Comparison of ENCODE assay signal across 19 cellular contexts in the genomic region with DNA sequence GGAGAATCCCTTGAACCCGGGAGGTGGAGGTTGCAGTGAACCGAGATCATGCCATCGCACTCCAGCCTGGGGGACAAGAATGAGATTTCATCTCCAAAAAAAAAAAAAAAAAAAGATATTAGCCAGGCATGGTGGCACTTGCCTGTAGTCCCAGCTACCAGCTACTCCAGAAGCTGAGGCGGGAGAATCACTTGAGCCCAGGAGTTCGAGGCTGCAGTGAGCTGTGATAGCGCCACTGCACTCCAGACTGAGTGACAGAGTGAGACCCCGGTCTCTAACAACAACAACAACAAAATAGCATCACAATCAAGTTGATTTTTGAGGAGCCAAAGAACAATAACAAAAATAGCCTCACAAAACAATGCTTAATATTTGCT. TPM values are rescaled to one million over a fixed set of nuclear protein-coding genes. Genes with fewer than 3 reads are reported as not detected.
DNase-seq lines count a peak whose midpoint lies in the region; ATAC-seq and TF ChIP-seq lines count a peak whose summit lies in the region.
"Had no signal": no experiment of that assay in that cellular context is flagged by ENCODE, and none has a peak within 500 bp of the region (broad histone marks: within the 10 kb centered on the region; RNA-seq: fewer than 3 reads in every experiment).

No MANE protein-coding gene starts in this region.

- WGBS in IMR-90 (ENCODE audit: extremely low coverage in 2 of 2, insufficient read length in 1 of 2), 2 experiments = 100% methylated on average over 1 of the region's 7 CpGs; no CpG with 5 or more reads in 1 of the 2 experiments
- no CpG with 5 or more reads among the region's 7 CpGs for WGBS in trophoblast cell (ENCODE audit: extremely low coverage, insufficient coverage, insufficient read length)

- DNase-seq in CD4-positive, alpha-beta T cell = no peak
- DNase-seq in IMR-90 = no peak
- no peak for DNase-seq in trophoblast cell
- no peak for DNase-seq in NCI-H2107 treated with DMSO at 0.1 percent for 48 hours (lab: John Stamatoyannopoulos, UW; ENCODE audit: unreplicated experiment)
- no peak for DNase-seq in NCI-H446 (lab: John Stamatoyannopoulos, UW)
- DNase-seq: activated CD4-positive, alpha-beta T cell treated with anti-CD3 and anti-CD28 coated beads, Interleukin-2, amount 10 ng/mL, durations not matched to agents 7 days and 5 days; activated naive CD8-positive, alpha-beta T cell treated with anti-CD3 and anti-CD28 coated beads, Interleukin-2, amount 50 U/mL, for 24 hours; activated T-cell treated with anti-CD3 and anti-CD28 coated beads, Interleukin-2, amount 50 U/mL, for 48 hours; Kasumi-1; left ventricle myocardium inferior; NCI-H1105 treated with DMSO at 0.1 percent for 48 hours; NCI-H2171; NCI-H82; stimulated activated naive CD8-positive, alpha-beta T cell treated with anti-CD3 and anti-CD28 coated beads, Interleukin-15, amount 100 ng/mL, for 72 hours; uterus had no signal

- no peak overlapping the region for H2BK20ac ChIP-seq in IMR-90 (ENCODE audit: low read depth, low read length)

- no peak overlapping the region for H2AK9ac ChIP-seq in IMR-90 (replicated peaks; ENCODE audit: low read depth, low read length, poor library complexity)

- H3K4me3 ChIP-seq in IMR-90 (ENCODE audit: insufficient read depth, low read depth, low read length) (no peak overlapping the region), trophoblast cell (ENCODE audit: low read depth, low read length) (peak overlapping the region; percentile 34)
- H3K4me3 ChIP-seq: esophagus muscularis mucosa, left ventricle myocardium inferior, uterus had no signal

- H3K9me3 Mint-ChIP-seq in CD4-positive, alpha-beta T cell = no peaks in the 10 kb centered on the region
- no peaks in the 10 kb centered on the region for H3K9me3 Mint-ChIP-seq in dendritic cell treated with granulocyte-macrophage colony-stimulating factor and Interleukin-4, amounts not matched to agents 40 ng/mL and 50 ng/mL, for 4 days
- H3K9me3 Mint-ChIP-seq: activated CD4-positive, alpha-beta T cell treated with anti-CD3 and anti-CD28 coated beads, Interleukin-2, amount 10 ng/mL, durations not matched to agents 7 days and 5 days; activated naive CD8-positive, alpha-beta T cell treated with anti-CD3 and anti-CD28 coated beads, Interleukin-2, amount 50 U/mL, for 24 hours; stimulated activated naive CD8-positive, alpha-beta T cell treated with anti-CD3 and anti-CD28 coated beads, Interleukin-15, amount 100 ng/mL, for 72 hours had no signal

- H3K9me3 ChIP-seq in CD4-positive, alpha-beta T cell (ENCODE audit: control insufficient read depth, low read length) = no peaks in the 10 kb centered on the region
- no peaks in the 10 kb centered on the region for H3K9me3 ChIP-seq in IMR-90 (ENCODE audit: control insufficient read depth, insufficient read depth, low read length)
- H3K9me3 ChIP-seq in trophoblast cell (ENCODE audit: insufficient read depth, low read depth, low read length) = no peaks in the 10 kb centered on the region
- H3K9me3 ChIP-seq: esophagus muscularis mucosa, left ventricle myocardium inferior, uterus had no signal

- no peak for TF ChIP-seq POLR2A in IMR-90 (IDR thresholded peaks at IDR 0.05; ENCODE audit: low read depth, low read length)

- H3K9me1 ChIP-seq in IMR-90 (ENCODE audit: insufficient read depth, low read length) = peaks cover 4% of the 10 kb centered on the region; the same call in 1 of the 2 replicates

- H2BK5ac ChIP-seq in IMR-90 (ENCODE audit: low read depth, low read length, poor library complexity, severe bottlenecking) (no peak overlapping the region), trophoblast cell (ENCODE audit: low read depth, low read length, poor library complexity) (no peak overlapping the region)

- H4K8ac ChIP-seq in IMR-90 (ENCODE audit: low read depth in 2 of 2, low read length in 2 of 2) = no peak overlapping the region
- no peak overlapping the region for H4K8ac ChIP-seq in trophoblast cell (ENCODE audit: low read depth, low read length)

- no peak overlapping the region for H3K14ac ChIP-seq in IMR-90 (replicated peaks; ENCODE audit: low read depth, low read length)
- H3K14ac ChIP-seq in trophoblast cell (ENCODE audit: low read length) = no peak overlapping the region

- H3K36me3 Mint-ChIP-seq in CD4-positive, alpha-beta T cell (ENCODE audit: low read depth) = peaks cover 23% of the 10 kb centered on the region
- peaks cover 37% of the 10 kb centered on the region for H3K36me3 Mint-ChIP-seq in dendritic cell treated with granulocyte-macrophage colony-stimulating factor and Interleukin-4, amounts not matched to agents 40 ng/mL and 50 ng/mL, for 4 days (ENCODE audit: low read depth)

- H2AK5ac ChIP-seq in IMR-90 (ENCODE audit: low read depth, low read length) (peak overlapping the region; percentile 7; the same call in 1 of the 2 replicates), trophoblast cell (ENCODE audit: low read length) (no peak overlapping the region)

- H4K91ac ChIP-seq in IMR-90 (ENCODE audit: insufficient read depth, low read depth, low read length) = no peak overlapping the region
- H4K91ac ChIP-seq in trophoblast cell (ENCODE audit: low read depth, low read length) = no peak overlapping the region

- H3K23ac ChIP-seq in IMR-90 (ENCODE audit: low read depth, low read length) = no peak overlapping the region
- H3K23ac ChIP-seq in trophoblast cell (ENCODE audit: low read length) = no peak overlapping the region

- no peak overlapping the region for H4K5ac ChIP-seq in IMR-90 (ENCODE audit: low read depth, low read length)

- no peak overlapping the region for H3K27ac ChIP-seq in CD4-positive, alpha-beta T cell (ENCODE audit: low read depth, low read length)
- H3K27ac ChIP-seq in IMR-90 (ENCODE audit: insufficient read depth, low read length) = no peak overlapping the region
- H3K27ac ChIP-seq in trophoblast cell (ENCODE audit: low read depth, low read length) = no peak overlapping the region
- H3K27ac ChIP-seq: esophagus muscularis mucosa, left ventricle myocardium inferior, uterus had no signal

- POLR2A ChIA-PET in CD4-positive, alpha-beta T cell (lab: Charles Lee) = no interaction called here
- POLR2A ChIA-PET in IMR-90 (lab: Charles Lee; ENCODE audit: unreplicated experiment) = interaction anchor here (0.6 to 0.7 kb wide), 2 partner anchors 635 to 1591 kb away, joined by 5 to 10 read pairs; no protein-coding TSS in a partner anchor

- H3K36me3 ChIP-seq in IMR-90 (ENCODE audit: control insufficient read depth, insufficient read depth, low read length) = peaks cover 23% of the 10 kb centered on the region
- H3K36me3 ChIP-seq in trophoblast cell (ENCODE audit: control insufficient read depth in 1 of 2, insufficient read depth in 2 of 2, low read length in 2 of 2) = peaks cover 10 to 22% of the 10 kb centered on the region in 2 experiments
- H3K36me3 ChIP-seq: uterus had no signal

- H2AFZ ChIP-seq in IMR-90 (replicated peaks; ENCODE audit: low read length, poor library complexity) = no peak overlapping the region
- H2AFZ ChIP-seq in trophoblast cell (ENCODE audit: insufficient read depth, low read length, poor library complexity) = no peak overlapping the region

- H3K79me1 ChIP-seq in IMR-90 (ENCODE audit: low read depth in 1 of 2, low read length in 2 of 2) (peaks cover 31 to 65% of the 10 kb centered on the region in 2 experiments), trophoblast cell (ENCODE audit: low read length) (peaks cover 7% of the 10 kb centered on the region)

- intact Hi-C loops in CD4-positive, alpha-beta T cell (cut with DNase I, micrococcal nuclease) = no loop called here
- intact Hi-C loops in IMR-90 (cut with micrococcal nuclease) = no loop called here
- intact Hi-C loops in dendritic cell treated with granulocyte-macrophage colony-stimulating factor and Interleukin-4, amounts not matched to agents 40 ng/mL and 50 ng/mL, for 4 days (cut with micrococcal nuclease) = loop anchor here (5.0 kb wide), 1 partner anchor 245 kb away; the partner anchor contains the start of gene SREBF2

- TF ChIP-seq RAD21 in IMR-90 (IDR thresholded peaks at IDR 0.05; ENCODE audit: low read length) = no peak

- ATAC-seq in CD4-positive, alpha-beta T cell (ENCODE audit: poor library complexity) = no peak
- no peak for ATAC-seq in IMR-90 (ENCODE audit: low read depth)
- ATAC-seq in GM18517 (IDR thresholded peaks at IDR 0.05; ENCODE audit: unreplicated experiment) = no peak
- ATAC-seq: activated naive CD8-positive, alpha-beta T cell treated with anti-CD3 and anti-CD28 coated beads, Interleukin-2, amount 50 U/mL, for 24 hours; stimulated activated naive CD8-positive, alpha-beta T cell treated with anti-CD3 and anti-CD28 coated beads, Interleukin-15, amount 100 ng/mL, for 72 hours had no signal

- no peak overlapping the region for H2BK12ac ChIP-seq in trophoblast cell (ENCODE audit: low read length)

- H3K4me1 Mint-ChIP-seq in CD4-positive, alpha-beta T cell (ENCODE audit: low read depth) = peaks cover 17% of the 10 kb centered on the region
- H3K4me1 Mint-ChIP-seq in dendritic cell treated with granulocyte-macrophage colony-stimulating factor and Interleukin-4, amounts not matched to agents 40 ng/mL and 50 ng/mL, for 4 days (ENCODE audit: low read depth) = peaks cover 55% of the 10 kb centered on the region

- H3K4me2 ChIP-seq in IMR-90 (ENCODE audit: low read depth, low read length) = no peak overlapping the region
- no peak overlapping the region for H3K4me2 ChIP-seq in trophoblast cell (ENCODE audit: low read length)

- no peak overlapping the region for H3K4ac ChIP-seq in IMR-90 (ENCODE audit: low read depth, low read length)
- no peak overlapping the region for H3K4ac ChIP-seq in trophoblast cell (ENCODE audit: low read depth, low read length)

- CTCF ChIA-PET in CD4-positive, alpha-beta T cell (lab: Charles Lee) = no interaction called here
- CTCF ChIA-PET in IMR-90 (lab: Yijun Ruan, JAX) = interaction anchor here (0.6 kb wide), 1 partner anchor 87 kb away, joined by 3 read pairs; no protein-coding TSS in a partner anchor

- no peaks in the 10 kb centered on the region for H3K27me3 Mint-ChIP-seq in CD4-positive, alpha-beta T cell
- no peaks in the 10 kb centered on the region for H3K27me3 Mint-ChIP-seq in dendritic cell treated with granulocyte-macrophage colony-stimulating factor and Interleukin-4, amounts not matched to agents 40 ng/mL and 50 ng/mL, for 4 days
- H3K27me3 Mint-ChIP-seq: activated CD4-positive, alpha-beta T cell treated with anti-CD3 and anti-CD28 coated beads, Interleukin-2, amount 10 ng/mL, durations not matched to agents 7 days and 5 days; activated naive CD8-positive, alpha-beta T cell treated with anti-CD3 and anti-CD28 coated beads, Interleukin-2, amount 50 U/mL, for 24 hours; stimulated activated naive CD8-positive, alpha-beta T cell treated with anti-CD3 and anti-CD28 coated beads, Interleukin-15, amount 100 ng/mL, for 72 hours had no signal

- H3K4me1 ChIP-seq in IMR-90 (ENCODE audit: control insufficient read depth, insufficient read depth, low read length) = peaks cover 4% of the 10 kb centered on the region
- peaks cover 0 to 9% of the 10 kb centered on the region in 2 experiments for H3K4me1 ChIP-seq in trophoblast cell (ENCODE audit: control insufficient read depth in 1 of 2, insufficient read depth in 2 of 2, low read length in 2 of 2)
- H3K4me1 ChIP-seq: uterus had no signal

- H3K27ac Mint-ChIP-seq in CD4-positive, alpha-beta T cell = no peak overlapping the region
- H3K27ac Mint-ChIP-seq in dendritic cell treated with granulocyte-macrophage colony-stimulating factor and Interleukin-4, amounts not matched to agents 40 ng/mL and 50 ng/mL, for 4 days = peak overlapping the region; percentile 25
- H3K27ac Mint-ChIP-seq: activated naive CD8-positive, alpha-beta T cell treated with anti-CD3 and anti-CD28 coated beads, Interleukin-2, amount 50 U/mL, for 24 hours had no signal

- H3K9ac ChIP-seq in IMR-90 (ENCODE audit: low read depth, low read length) (no peak overlapping the region), trophoblast cell (ENCODE audit: low read length) (no peak overlapping the region)

- TF ChIP-seq CTCF in CD4-positive, alpha-beta T cell (IDR thresholded peaks at IDR 0.05) = no peak
- no peak for TF ChIP-seq CTCF in IMR-90 (conservative IDR thresholded peaks at IDR 0.05; ENCODE audit: low read depth, low read length)

- H3K18ac ChIP-seq in IMR-90 (ENCODE audit: low read depth, low read length) (no peak overlapping the region), trophoblast cell (ENCODE audit: low read length) (no peak overlapping the region)

- H3K4me3 Mint-ChIP-seq in CD4-positive, alpha-beta T cell = peak overlapping the region; percentile 82
- no peak overlapping the region for H3K4me3 Mint-ChIP-seq in dendritic cell treated with granulocyte-macrophage colony-stimulating factor and Interleukin-4, amounts not matched to agents 40 ng/mL and 50 ng/mL, for 4 days
- H3K4me3 Mint-ChIP-seq: activated naive CD8-positive, alpha-beta T cell treated with anti-CD3 and anti-CD28 coated beads, Interleukin-2, amount 50 U/mL, for 24 hours; stimulated activated naive CD8-positive, alpha-beta T cell treated with anti-CD3 and anti-CD28 coated beads, Interleukin-15, amount 100 ng/mL, for 72 hours had no signal

- dilution Hi-C loops in IMR-90 (cut with HindIII; ENCODE audit: low sequenced_read_pairs, unreplicated experiment) = no loop called here

- H4K12ac ChIP-seq in trophoblast cell (ENCODE audit: low read depth, low read length) = no peak overlapping the region

- H2BK120ac ChIP-seq in IMR-90 (ENCODE audit: low read depth, low read length) (no peak overlapping the region), trophoblast cell (ENCODE audit: insufficient read depth, low read length, poor library complexity) (no peak overlapping the region)

- no peaks in the 10 kb centered on the region for H4K20me1 ChIP-seq in IMR-90 (ENCODE audit: insufficient read depth, low read length)

- H2BK15ac ChIP-seq in IMR-90 (ENCODE audit: low read depth, low read length) = no peak overlapping the region

- H3K56ac ChIP-seq in IMR-90 (ENCODE audit: extremely low read depth, insufficient read depth, low read length) = no peak overlapping the region

- no peaks in the 10 kb centered on the region for H3K27me3 ChIP-seq in CD4-positive, alpha-beta T cell (ENCODE audit: control insufficient read depth, insufficient read depth, low read length)
- H3K27me3 ChIP-seq in IMR-90 (ENCODE audit: control insufficient read depth, insufficient read depth, low read length) (no peaks in the 10 kb centered on the region), trophoblast cell (ENCODE audit: insufficient read depth, low read length) (no peaks in the 10 kb centered on the region)
- H3K27me3 ChIP-seq: esophagus muscularis mucosa, uterus had no signal

- H3K79me2 ChIP-seq in trophoblast cell (ENCODE audit: control insufficient read depth, insufficient read depth, low read length, poor library complexity) = peaks cover 7% of the 10 kb centered on the region

- in situ Hi-C loops in IMR-90 (cut with MboI; ENCODE audit: low sequenced_read_pairs) = no loop called here

- BruUV-seq in IMR-90 (replicated peaks; lab: Mats Ljungman, UMichigan) = no TSS peak

RNA-seq across cellular contexts. Expression of gene PMM1, which starts 2.3 kb away (rescaled TPM):
- total RNA-seq in CD4-positive, alpha-beta T cell = 10 to 100 TPM; 24.8 to 25.5 TPM
- total RNA-seq in IMR-90 (2012; rRNA removed) = 22.2 and 22.8 TPM in 2 replicates
- polyA plus RNA-seq in IMR-90 (2012; rRNA removed) = 92.8 and 103 TPM in 2 replicates
- 118 and 174 TPM in 2 replicates for polyA plus RNA-seq in IMR-90 (2012; cell fraction: cytosol; rRNA removed)
- polyA plus RNA-seq in IMR-90 (2012; cell fraction: nucleus; rRNA removed; ENCODE audit: low replicate concordance) = 167 and 222 TPM in 2 replicates
- 30.4 and 33.0 TPM in 2 replicates for polyA plus RNA-seq in trophoblast cell (2013)

RNA-seq across cellular contexts. Expression of gene CSDC2, which starts 26.5 kb away (rescaled TPM):
- total RNA-seq in CD4-positive, alpha-beta T cell = not detected
- total RNA-seq in IMR-90 (2012; rRNA removed) = 2.5 and 2.8 TPM in 2 replicates
- polyA plus RNA-seq in IMR-90 (2012; rRNA removed) = 23.1 and 26.3 TPM in 2 replicates
- polyA plus RNA-seq in IMR-90 (2012; cell fraction: cytosol; rRNA removed) = 13.8 and 28.0 TPM in 2 replicates
- polyA plus RNA-seq in IMR-90 (2012; cell fraction: nucleus; rRNA removed; ENCODE audit: low replicate concordance) = 55.2 and 128 TPM in 2 replicates
- polyA plus RNA-seq in trophoblast cell (2013) = 3.1 TPM in 2 replicates
- total RNA-seq: activated CD4-positive, alpha-beta T cell treated with anti-CD3 and anti-CD28 coated beads, Interleukin-2, amount 10 ng/mL, durations not matched to agents 7 days and 5 days; RPMI7951 had no signal

RNA-seq across cellular contexts. Expression of gene DESI1, which starts 33.5 kb away (rescaled TPM):
- 10 to 100 TPM; 12.7 to 13.0 TPM for total RNA-seq in CD4-positive, alpha-beta T cell
- total RNA-seq in IMR-90 (2012; rRNA removed) = 14.4 and 14.5 TPM in 2 replicates
- polyA plus RNA-seq in IMR-90 (2012; rRNA removed) = 23.6 and 24.9 TPM in 2 replicates
- polyA plus RNA-seq in IMR-90 (2012; cell fraction: cytosol; rRNA removed) = 10.3 and 13.7 TPM in 2 replicates
- polyA plus RNA-seq in IMR-90 (2012; cell fraction: nucleus; rRNA removed; ENCODE audit: low replicate concordance) = 31.5 and 46.9 TPM in 2 replicates
- polyA plus RNA-seq in trophoblast cell (2013) = 15.8 and 17.3 TPM in 2 replicates

RNA-seq across cellular contexts. Expression of gene XRCC6, which starts 33.8 kb away (rescaled TPM):
- total RNA-seq in CD4-positive, alpha-beta T cell = 100 to 1,000 TPM; 162 TPM
- 392 and 401 TPM in 2 replicates for total RNA-seq in IMR-90 (2012; rRNA removed)
- 173 and 202 TPM in 2 replicates for polyA plus RNA-seq in IMR-90 (2012; rRNA removed)
- 58.5 and 142 TPM in 2 replicates for polyA plus RNA-seq in IMR-90 (2012; cell fraction: cytosol; rRNA removed)
- 19.7 and 77.2 TPM in 2 replicates for polyA plus RNA-seq in IMR-90 (2012; cell fraction: nucleus; rRNA removed; ENCODE audit: low replicate concordance)
- polyA plus RNA-seq in trophoblast cell (2013) = 228 and 236 TPM in 2 replicates

RNA-seq across cellular contexts. Expression of gene POLR3H, which starts 43.1 kb away (rescaled TPM):
- 10 to 100 TPM; 13.4 to 17.3 TPM for total RNA-seq in CD4-positive, alpha-beta T cell
- total RNA-seq in IMR-90 (2012; rRNA removed) = 37.8 and 39.7 TPM in 2 replicates
- 62.1 and 67.8 TPM in 2 replicates for polyA plus RNA-seq in IMR-90 (2012; rRNA removed)
- 47.0 and 48.8 TPM in 2 replicates for polyA plus RNA-seq in IMR-90 (2012; cell fraction: cytosol; rRNA removed)
- polyA plus RNA-seq in IMR-90 (2012; cell fraction: nucleus; rRNA removed; ENCODE audit: low replicate concordance) = 34.7 and 48.2 TPM in 2 replicates
- polyA plus RNA-seq in trophoblast cell (2013) = 18.5 and 20.5 TPM in 2 replicates
